In the genomic region with DNA sequence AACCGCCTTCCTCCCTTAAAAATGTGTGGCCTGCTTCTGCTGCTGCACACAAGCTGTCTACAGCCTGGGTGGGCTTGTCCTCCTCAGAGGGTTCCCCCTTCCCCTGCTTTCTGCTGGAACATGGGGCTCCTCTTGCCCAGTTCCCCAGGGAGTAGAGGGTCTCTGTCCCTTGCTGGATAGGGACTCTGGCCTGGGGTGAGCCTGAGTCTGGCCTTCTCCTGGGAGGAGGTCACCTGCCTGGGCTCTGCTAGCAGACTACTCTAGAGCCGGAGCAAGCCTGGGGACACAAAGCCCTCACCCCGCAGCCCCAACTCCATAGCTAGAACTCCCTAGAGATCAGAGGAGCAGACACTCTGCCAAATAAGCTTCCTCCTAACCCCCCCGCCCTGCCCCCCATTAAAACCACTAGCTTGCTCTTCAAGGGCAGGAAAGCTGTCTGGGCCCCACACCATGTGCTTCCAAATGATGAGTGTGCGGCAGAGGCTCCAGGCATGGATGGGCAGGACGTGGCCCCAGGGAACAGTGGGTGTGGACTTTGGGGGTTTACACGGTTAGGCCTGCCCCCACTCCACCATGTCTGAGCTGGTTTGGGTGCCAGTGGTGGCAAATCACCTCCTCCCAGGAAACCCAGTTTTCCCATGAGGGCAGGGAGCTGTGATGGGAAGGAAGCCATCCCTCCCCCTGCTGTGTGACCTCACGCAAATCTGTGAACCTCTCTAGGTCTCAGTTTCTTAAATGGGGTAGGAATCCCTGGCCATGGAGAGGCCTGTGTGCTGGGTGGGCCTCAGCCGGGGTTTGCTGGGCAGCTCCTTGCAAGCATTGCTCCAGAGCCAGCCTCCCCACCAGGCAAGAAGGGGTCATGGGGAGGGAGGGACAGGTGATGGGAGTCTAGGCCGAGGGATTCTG, we compare ENCODE assay signal across 8 cellular contexts. TPM values are rescaled to one million over a fixed set of nuclear protein-coding genes. Genes with fewer than 3 reads are reported as not detected.
DNase-seq lines count a peak whose midpoint lies in the region; ATAC-seq and TF ChIP-seq lines count a peak whose summit lies in the region.

No MANE protein-coding gene starts in this region.

- H3K4me3 Mint-ChIP-seq in activated naive CD4-positive, alpha-beta T cell treated with anti-CD3 and anti-CD28 coated beads, Interleukin-2, amount 10 ng/mL, durations not matched to agents 7 days and 5 days = peak overlapping the region; percentile 79
- H3K4me3 Mint-ChIP-seq in T-helper 1 cell treated with Interleukin-12 subunit alpha and Interleukin-12 subunit beta and Interleukin-4 antibody, amounts not matched to agents 30 μg/mL and 1 μg/mL, for 36 hours = peak overlapping the region; percentile 17

- H3K9me3 ChIP-seq in thyroid gland = no peaks in the 10 kb centered on the region

- peak overlapping the region; percentile 95 for H3K27ac Mint-ChIP-seq in activated naive CD4-positive, alpha-beta T cell treated with anti-CD3 and anti-CD28 coated beads, Interleukin-2, amount 10 ng/mL, durations not matched to agents 7 days and 5 days
- peak overlapping the region; percentile 15 for H3K27ac Mint-ChIP-seq in T-helper 1 cell treated with Interleukin-12 subunit alpha and Interleukin-12 subunit beta and Interleukin-4 antibody, amounts not matched to agents 30 μg/mL and 1 μg/mL, for 36 hours

- no peaks in the 10 kb centered on the region for H3K9me3 Mint-ChIP-seq in activated naive CD4-positive, alpha-beta T cell treated with anti-CD3 and anti-CD28 coated beads, Interleukin-2, amount 10 ng/mL, durations not matched to agents 7 days and 5 days
- no peaks in the 10 kb centered on the region for H3K9me3 Mint-ChIP-seq in T-helper 1 cell treated with Interleukin-12 subunit alpha and Interleukin-12 subunit beta and Interleukin-4 antibody, amounts not matched to agents 30 μg/mL and 1 μg/mL, for 36 hours

- no peak for TF ChIP-seq POLR2A in thyroid gland (IDR thresholded peaks at IDR 0.05)

- peak; percentile 62 for DNase-seq in activated naive CD4-positive, alpha-beta T cell treated with anti-CD3 and anti-CD28 coated beads, Interleukin-2, amount 10 ng/mL, durations not matched to agents 7 days and 5 days
- DNase-seq in activated naive CD4-positive, alpha-beta T cell treated with anti-CD3 and anti-CD28 coated beads, Interleukin-2, amount 50 U/mL, for 16 hours = no peak
- DNase-seq in fibroblast of gingiva (ENCODE audit: low read depth) = peak; percentile 81
- no peak for DNase-seq in thyroid gland
- no peak for DNase-seq in G401 (ENCODE audit: low spot score)

- no peak for TF ChIP-seq CTCF in thyroid gland (IDR thresholded peaks at IDR 0.05)

- intact Hi-C loops in thyroid gland (cut with DNase I) = no loop called here

- 88 to 93% methylated on average over 7 to 8 of the region's 10 CpGs for WGBS in thyroid gland, 2 donors

- no peaks in the 10 kb centered on the region for H3K36me3 ChIP-seq in thyroid gland

- peaks cover 91% of the 10 kb centered on the region for H3K36me3 Mint-ChIP-seq in activated naive CD4-positive, alpha-beta T cell treated with anti-CD3 and anti-CD28 coated beads, Interleukin-2, amount 10 ng/mL, durations not matched to agents 7 days and 5 days
- H3K36me3 Mint-ChIP-seq in T-helper 1 cell treated with Interleukin-12 subunit alpha and Interleukin-12 subunit beta and Interleukin-4 antibody, amounts not matched to agents 30 μg/mL and 1 μg/mL, for 36 hours (ENCODE audit: low read depth) = peaks cover 48% of the 10 kb centered on the region

- in situ Hi-C loops in G401 (cut with HindIII; ENCODE audit: low sequenced_read_pairs) = loop anchor here (5.0 kb wide), 1 partner anchor 72 kb away; no protein-coding TSS in a partner anchor

- ATAC-seq in GM18907 (IDR thresholded peaks at IDR 0.05; ENCODE audit: unreplicated experiment) (no peak), HG02610 (IDR thresholded peaks at IDR 0.05; ENCODE audit: unreplicated experiment) (no peak)

- H3K4me1 Mint-ChIP-seq in activated naive CD4-positive, alpha-beta T cell treated with anti-CD3 and anti-CD28 coated beads, Interleukin-2, amount 10 ng/mL, durations not matched to agents 7 days and 5 days = peaks cover 100% of the 10 kb centered on the region
- H3K4me1 Mint-ChIP-seq in T-helper 1 cell treated with Interleukin-12 subunit alpha and Interleukin-12 subunit beta and Interleukin-4 antibody, amounts not matched to agents 30 μg/mL and 1 μg/mL, for 36 hours (ENCODE audit: low read depth) = peaks cover 64% of the 10 kb centered on the region

- no peaks in the 10 kb centered on the region for H3K27me3 ChIP-seq in thyroid gland

- CTCF ChIA-PET in activated naive CD4-positive, alpha-beta T cell treated with anti-CD3 and anti-CD28 coated beads, Interleukin-2, amount 10 ng/mL, durations not matched to agents 7 days and 5 days (lab: Charles Lee) = interaction anchor here (1.1 to 2.3 kb wide), 2 partner anchors 60 to 84 kb away, joined by 3 to 20 read pairs; no protein-coding TSS in a partner anchor

- H3K27me3 Mint-ChIP-seq in activated naive CD4-positive, alpha-beta T cell treated with anti-CD3 and anti-CD28 coated beads, Interleukin-2, amount 10 ng/mL, durations not matched to agents 7 days and 5 days = peaks cover 14% of the 10 kb centered on the region
- peaks cover 33% of the 10 kb centered on the region for H3K27me3 Mint-ChIP-seq in T-helper 1 cell treated with Interleukin-12 subunit alpha and Interleukin-12 subunit beta and Interleukin-4 antibody, amounts not matched to agents 30 μg/mL and 1 μg/mL, for 36 hours (ENCODE audit: low read depth)

- H3K4me1 ChIP-seq in thyroid gland = peaks cover 10 to 25% of the 10 kb centered on the region in 2 donors

- H3K27ac ChIP-seq in thyroid gland = peak overlapping the region in 2 of 3 donors; percentile 54 to 80

- no peak overlapping the region for H3K4me3 ChIP-seq in thyroid gland (replicated peaks in 1 of 3)

RNA-seq across cellular contexts. Expression of a gene that starts 10.1 kb away (rescaled TPM):
- 10 to 100 TPM in 1 of 4 donors, 1 to 10 TPM in 3; 7.4 to 11.8 (median 8.9) TPM for total RNA-seq in thyroid gland
- total RNA-seq in G401 (2014; rRNA removed; shearing (Covaris generic)) = 5.0 and 11.1 TPM in 2 replicates

RNA-seq across cellular contexts. Expression of a gene that starts 52.2 kb away (rescaled TPM):
- total RNA-seq in thyroid gland = 100 to 1,000 TPM; 234 to 418 (median 346) TPM
- total RNA-seq in G401 (2014; rRNA removed; shearing (Covaris generic)) = 396 and 436 TPM in 2 replicates

Comparison
In these comparisons a context has a peak if more than half of its experiments do, and no peak if none do; other contexts are left out.
1. DNase-seq: peak in activated naive CD4-positive, alpha-beta T cell treated with anti-CD3 and anti-CD28 coated beads, Interleukin-2, amount 10 ng/mL, durations not matched to agents 7 days and 5 days (single experiment) and fibroblast of gingiva (single experiment); none in activated naive CD4-positive, alpha-beta T cell treated with anti-CD3 and anti-CD28 coated beads, Interleukin-2, amount 50 U/mL, for 16 hours (single experiment), thyroid gland (0 of 2) and G401 (single experiment).